ENCODE assay signal across 21 cellular contexts in the genomic region with DNA sequence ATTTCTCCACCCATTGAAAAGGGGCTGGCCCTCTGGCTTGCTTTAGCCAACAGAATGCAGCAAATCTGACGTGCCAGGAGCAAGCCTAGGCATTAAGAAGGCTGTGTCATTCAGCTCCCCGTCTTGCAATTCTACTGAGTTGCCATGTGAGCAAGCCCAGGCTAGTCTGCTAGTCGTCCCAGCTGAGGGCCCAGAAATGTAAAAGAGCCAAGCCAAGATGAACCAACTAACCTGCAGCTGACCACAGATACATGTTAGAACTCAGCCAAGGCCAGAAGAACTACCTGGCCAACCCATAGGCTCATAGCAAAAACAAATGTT. TPM values are rescaled to one million over a fixed set of nuclear protein-coding genes. Genes with fewer than 3 reads are reported as not detected.
DNase-seq lines count a peak whose midpoint lies in the region; FAIRE-seq and TF ChIP-seq lines count a peak whose summit lies in the region.
"Had no signal": no experiment of that assay in that cellular context is flagged by ENCODE, and none has a peak within 500 bp of the region (broad histone marks: within the 10 kb centered on the region; RNA-seq: fewer than 3 reads in every experiment).

No MANE protein-coding gene starts in this region.

- no peaks in the 10 kb centered on the region for H4K20me1 ChIP-seq in hepatocyte (ENCODE audit: insufficient read depth, poor library complexity, severe bottlenecking)
- peaks cover 6% of the 10 kb centered on the region for H4K20me1 ChIP-seq in smooth muscle cell (ENCODE audit: low read depth)

- H3K4me3 ChIP-seq in hepatocyte (no peak overlapping the region), smooth muscle cell (no peak overlapping the region)
- H3K4me3 ChIP-seq: lung had no signal

- H3K36me3 ChIP-seq in hepatocyte (replicated peaks; ENCODE audit: insufficient read depth, low read depth) (no peaks in the 10 kb centered on the region), smooth muscle cell (ENCODE audit: low read depth) (peaks cover 2% of the 10 kb centered on the region)

- H3K79me2 ChIP-seq in hepatocyte = peaks cover 17% of the 10 kb centered on the region
- H3K79me2 ChIP-seq in smooth muscle cell (ENCODE audit: low read depth) = no peaks in the 10 kb centered on the region

- peak overlapping the region; percentile 43 for H3K9ac ChIP-seq in smooth muscle cell (ENCODE audit: low read depth)

- no peaks in the 10 kb centered on the region for H3K9me3 ChIP-seq in hepatocyte (ENCODE audit: low read depth)
- H3K9me3 ChIP-seq in smooth muscle cell (replicated peaks; ENCODE audit: low read depth) = no peaks in the 10 kb centered on the region
- H3K9me3 ChIP-seq: BE2C had no signal

- H3K27ac Mint-ChIP-seq in MCF 10A (ENCODE audit: low read depth, unreplicated experiment) = peak overlapping the region; percentile 95
- H3K27ac Mint-ChIP-seq in activated T-helper 1 cell treated with anti-CD3 and anti-CD28 coated beads, Interleukin-12 subunit alpha, Interleukin-12 subunit beta, Interleukin-2, Interleukin-4 antibody, amounts not matched to agents 30 ng/mL and 10 ng/mL and 1 ng/mL, durations not matched to agents 14 hours and 24 hours and 36 hours = no peak overlapping the region
- H3K27ac Mint-ChIP-seq: activated B cell treated with CpG ODN at 0.5 μM for 24 hours; activated naive CD8-positive, alpha-beta T cell; activated T-helper 17 cell treated with anti-CD3 and anti-CD28 coated beads, Interleukin-2, amount 50 U/mL, for 72 hours had no signal

- H3K27me3 Mint-ChIP-seq in MCF 10A (ENCODE audit: insufficient read depth, unreplicated experiment) = no peaks in the 10 kb centered on the region
- no peaks in the 10 kb centered on the region for H3K27me3 Mint-ChIP-seq in activated T-helper 1 cell treated with anti-CD3 and anti-CD28 coated beads, Interleukin-12 subunit alpha, Interleukin-12 subunit beta, Interleukin-2, Interleukin-4 antibody, amounts not matched to agents 30 ng/mL and 10 ng/mL and 1 ng/mL, durations not matched to agents 14 hours and 24 hours and 36 hours (ENCODE audit: insufficient read depth)
- H3K27me3 Mint-ChIP-seq: activated B cell treated with CpG ODN at 0.5 μM for 24 hours; activated naive CD8-positive, alpha-beta T cell; activated T-helper 17 cell treated with anti-CD3 and anti-CD28 coated beads, Interleukin-2, amount 50 U/mL, for 72 hours had no signal

- H3K4me1 ChIP-seq in hepatocyte (ENCODE audit: insufficient read depth) (peaks cover 11% of the 10 kb centered on the region), smooth muscle cell (ENCODE audit: low read depth) (no peaks in the 10 kb centered on the region)
- H3K4me1 ChIP-seq: BE2C had no signal

- BruUV-seq in MCF 10A (replicated peaks; lab: Mats Ljungman, UMichigan) = no TSS peak

- no peaks in the 10 kb centered on the region for H3K9me3 Mint-ChIP-seq in MCF 10A (ENCODE audit: unreplicated experiment)
- H3K9me3 Mint-ChIP-seq in activated T-helper 1 cell treated with anti-CD3 and anti-CD28 coated beads, Interleukin-12 subunit alpha, Interleukin-12 subunit beta, Interleukin-2, Interleukin-4 antibody, amounts not matched to agents 30 ng/mL and 10 ng/mL and 1 ng/mL, durations not matched to agents 14 hours and 24 hours and 36 hours = no peaks in the 10 kb centered on the region
- H3K9me3 Mint-ChIP-seq: activated B cell treated with CpG ODN at 0.5 μM for 24 hours; activated T-helper 17 cell treated with anti-CD3 and anti-CD28 coated beads, Interleukin-2, amount 50 U/mL, for 72 hours had no signal

- no peaks in the 10 kb centered on the region for H3F3A ChIP-seq in smooth muscle cell (ENCODE audit: low read depth)

- no peak overlapping the region for H3K4me2 ChIP-seq in hepatocyte
- no peak overlapping the region for H3K4me2 ChIP-seq in smooth muscle cell

- CTCF ChIA-PET in MCF 10A (lab: Yijun Ruan, JAX) = interaction anchor here (0.6 to 4.7 kb wide), 13 partner anchors 9 to 295 kb away, joined by 3 to 46 read pairs (median 4); a partner anchor contains a TSS

- DNase-seq in LoVo (ENCODE audit: low spot score) (peak; percentile 72), MCF 10A (ENCODE audit: unreplicated experiment) (peak; percentile 96), hepatocyte (ENCODE audit: low spot score) (peak; percentile 51), smooth muscle cell (lab: John Stamatoyannopoulos, UW; ENCODE audit: unreplicated experiment) (no peak), frontal cortex (ENCODE audit: low spot score in 2 of 2) (no peak), HT-29 (ENCODE audit: low spot score) (no peak), iPS-NIHi11 (ENCODE audit: low spot score) (no peak)
- DNase-seq in activated T-helper 1 cell treated with anti-CD3 and anti-CD28 coated beads, Interleukin-12 subunit alpha, Interleukin-12 subunit beta, Interleukin-2, Interleukin-4 antibody, amounts not matched to agents 30 ng/mL and 10 ng/mL and 1 ng/mL, durations not matched to agents 14 hours and 24 hours and 36 hours (ENCODE audit: low spot score) = no peak
- DNase-seq: activated B cell treated with CpG ODN at 0.5 μM for 24 hours; BE2C; effector memory CD4-positive, alpha-beta T cell; GF-D8; NCI-H1694; NCI-H748 treated with DMSO at 0.1 percent for 48 hours; Right ventricle myocardium superior; T-helper 9 cell had no signal

- H3K27ac ChIP-seq in hepatocyte (peak overlapping the region; percentile 93), smooth muscle cell (ENCODE audit: low read depth) (peak overlapping the region; percentile 75)

- no peaks in the 10 kb centered on the region for H3K9me2 ChIP-seq in hepatocyte (replicated peaks; ENCODE audit: insufficient read depth)

- peaks cover 35% of the 10 kb centered on the region for H3K4me1 Mint-ChIP-seq in MCF 10A (ENCODE audit: insufficient read depth, unreplicated experiment)
- H3K4me1 Mint-ChIP-seq in activated T-helper 1 cell treated with anti-CD3 and anti-CD28 coated beads, Interleukin-12 subunit alpha, Interleukin-12 subunit beta, Interleukin-2, Interleukin-4 antibody, amounts not matched to agents 30 ng/mL and 10 ng/mL and 1 ng/mL, durations not matched to agents 14 hours and 24 hours and 36 hours (ENCODE audit: low read depth) = no peaks in the 10 kb centered on the region
- H3K4me1 Mint-ChIP-seq: activated B cell treated with CpG ODN at 0.5 μM for 24 hours had no signal

- WGBS in hepatocyte (ENCODE audit: low lambda C conversion rate, missing lambda C conversion rate) = 73% methylated on average over 3 of the region's 3 CpGs
- WGBS in smooth muscle cell (ENCODE audit: low lambda C conversion rate) = 79% methylated on average over 3 of the region's 3 CpGs

- TF ChIP-seq CTCF in MCF 10A (IDR thresholded peaks at IDR 0.05; ENCODE audit: unreplicated experiment) = no peak
- no peak for TF ChIP-seq CTCF in hepatocyte (IDR thresholded peaks at IDR 0.05; ENCODE audit: poor library complexity)
- no peak for TF ChIP-seq CTCF in smooth muscle cell (IDR thresholded peaks at IDR 0.05; ENCODE audit: borderline replicate concordance, insufficient read depth, poor library complexity, severe bottlenecking)

- POLR2A ChIA-PET in MCF 10A (lab: Yijun Ruan, JAX) = interaction anchor here (0.8 to 7.0 kb wide), 20 partner anchors 9 to 714 kb away, joined by 3 to 160 read pairs (median 8); a partner anchor contains a TSS

- intact Hi-C loops in MCF 10A (cut with micrococcal nuclease) = no loop called here
- intact Hi-C loops in activated T-helper 1 cell treated with anti-CD3 and anti-CD28 coated beads, Interleukin-12 subunit alpha, Interleukin-12 subunit beta, Interleukin-2, Interleukin-4 antibody, amounts not matched to agents 30 ng/mL and 10 ng/mL and 1 ng/mL, durations not matched to agents 14 hours and 24 hours and 36 hours (cut with micrococcal nuclease) = no loop called here

- H3K36me3 Mint-ChIP-seq in MCF 10A (ENCODE audit: insufficient read depth, unreplicated experiment) = peaks cover 30% of the 10 kb centered on the region
- H3K36me3 Mint-ChIP-seq in activated T-helper 1 cell treated with anti-CD3 and anti-CD28 coated beads, Interleukin-12 subunit alpha, Interleukin-12 subunit beta, Interleukin-2, Interleukin-4 antibody, amounts not matched to agents 30 ng/mL and 10 ng/mL and 1 ng/mL, durations not matched to agents 14 hours and 24 hours and 36 hours (ENCODE audit: low read depth) = peaks cover 37% of the 10 kb centered on the region

- peak overlapping the region; percentile 52 for H3K4me3 Mint-ChIP-seq in MCF 10A (ENCODE audit: unreplicated experiment)
- no peak overlapping the region for H3K4me3 Mint-ChIP-seq in activated T-helper 1 cell treated with anti-CD3 and anti-CD28 coated beads, Interleukin-12 subunit alpha, Interleukin-12 subunit beta, Interleukin-2, Interleukin-4 antibody, amounts not matched to agents 30 ng/mL and 10 ng/mL and 1 ng/mL, durations not matched to agents 14 hours and 24 hours and 36 hours
- H3K4me3 Mint-ChIP-seq: activated B cell treated with CpG ODN at 0.5 μM for 24 hours; activated naive CD8-positive, alpha-beta T cell; activated T-helper 17 cell treated with anti-CD3 and anti-CD28 coated beads, Interleukin-2, amount 50 U/mL, for 72 hours had no signal

- FAIRE-seq in frontal cortex (lab: Jason Lieb, UNC) = no peak
- FAIRE-seq: HTR-8/SVneo, urothelium cell line had no signal

- H3K27me3 ChIP-seq in hepatocyte = no peaks in the 10 kb centered on the region
- no peaks in the 10 kb centered on the region for H3K27me3 ChIP-seq in smooth muscle cell (ENCODE audit: low read depth)
- H3K27me3 ChIP-seq: BE2C had no signal

- H2AFZ ChIP-seq in hepatocyte (no peak overlapping the region), smooth muscle cell (ENCODE audit: low read depth) (no peak overlapping the region)

RNA-seq across cellular contexts. Expression of a gene that starts 30.1 kb away (rescaled TPM):
- total RNA-seq in MCF 10A (2022) (57.8 and 67.6 TPM in 2 replicates), hepatocyte (27.2 and 27.6 TPM in 2 replicates), smooth muscle cell (21.2 and 23.4 TPM in 2 replicates), frontal cortex (33.0 TPM)
- polyA plus RNA-seq in hepatocyte (27.3 and 30.3 TPM in 2 replicates), smooth muscle cell (33.2 and 42.4 TPM in 2 replicates)
- 14.0 and 15.0 TPM in 2 replicates for total RNA-seq in HT-29 (2014; rRNA removed; shearing (Covaris generic))
- total RNA-seq in activated T-helper 1 cell treated with anti-CD3 and anti-CD28 coated beads, Interleukin-12 subunit alpha, Interleukin-12 subunit beta, Interleukin-2, Interleukin-4 antibody, amounts not matched to agents 30 ng/mL and 10 ng/mL and 1 ng/mL, durations not matched to agents 14 hours and 24 hours and 36 hours = 55.9 and 58.1 TPM in 2 replicates

Comparison
In these comparisons a context has a peak if more than half of its experiments do, and no peak if none do; other contexts are left out.
1. DNase-seq: peak in LoVo (single experiment), MCF 10A (single experiment) and hepatocyte (single experiment); none in smooth muscle cell (single experiment), frontal cortex (0 of 2), HT-29 (single experiment), activated T-helper 1 cell treated with anti-CD3 and anti-CD28 coated beads, Interleukin-12 subunit alpha, Interleukin-12 subunit beta, Interleukin-2, Interleukin-4 antibody, amounts not matched to agents 30 ng/mL and 10 ng/mL and 1 ng/mL, durations not matched to agents 14 hours and 24 hours and 36 hours (single experiment) and iPS-NIHi11 (single experiment).